8 cellular contexts compared by ENCODE assay signal in the genomic region with DNA sequence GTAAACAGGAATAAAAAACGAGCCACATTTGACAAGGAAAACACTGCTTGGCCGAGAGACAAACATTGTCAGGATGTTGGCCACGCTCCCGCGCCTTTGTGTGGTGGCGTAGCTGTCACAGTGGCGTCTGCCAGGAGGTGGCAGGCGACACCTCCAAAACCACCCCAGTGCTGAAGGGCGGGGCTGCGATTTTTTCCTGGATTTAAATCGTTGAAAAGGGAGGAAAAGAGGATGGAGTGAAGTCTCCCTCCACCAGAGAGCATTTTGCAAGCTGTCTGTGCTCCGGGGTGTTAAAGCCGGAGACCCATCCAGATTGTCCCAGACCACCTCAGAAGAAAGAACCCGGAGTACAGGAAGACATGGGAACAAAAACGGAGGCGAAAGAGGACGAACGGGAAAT. TPM values are rescaled to one million over a fixed set of nuclear protein-coding genes. Genes with fewer than 3 reads are reported as not detected.
DNase-seq lines count a peak whose midpoint lies in the region; ATAC-seq and TF ChIP-seq lines count a peak whose summit lies in the region.

No MANE protein-coding gene starts in this region.

- no peaks in the 10 kb centered on the region for H3K27me3 ChIP-seq in MG63

- no peak overlapping the region for H3K4me3 Mint-ChIP-seq in mesothelial cell of epicardium
- H3K4me3 Mint-ChIP-seq in stimulated activated effector memory CD8-positive, alpha-beta T cell treated with anti-CD3 and anti-CD28 coated beads, Interleukin-12 subunit alpha, Interleukin-12 subunit beta, amount 100 ng/mL, for 72 hours = no peak overlapping the region

- no peaks in the 10 kb centered on the region for H3K9me3 Mint-ChIP-seq in mesothelial cell of epicardium
- H3K9me3 Mint-ChIP-seq in stimulated activated effector memory CD8-positive, alpha-beta T cell treated with anti-CD3 and anti-CD28 coated beads, Interleukin-12 subunit alpha, Interleukin-12 subunit beta, amount 100 ng/mL, for 72 hours = no peaks in the 10 kb centered on the region

- TF ChIP-seq CTCF in epithelial cell of proximal tubule (conservative IDR thresholded peaks at IDR 0.05; ENCODE audit: low read depth, low read length) (peak; percentile 77), mesothelial cell of epicardium (IDR thresholded peaks at IDR 0.05; ENCODE audit: unreplicated experiment) (peak; percentile 47)

- H3K9me3 ChIP-seq in MG63 = no peaks in the 10 kb centered on the region

- H3K36me3 ChIP-seq in MG63 = peaks cover 15% of the 10 kb centered on the region

- H3K27ac Mint-ChIP-seq in mesothelial cell of epicardium = no peak overlapping the region
- no peak overlapping the region for H3K27ac Mint-ChIP-seq in stimulated activated effector memory CD8-positive, alpha-beta T cell treated with anti-CD3 and anti-CD28 coated beads, Interleukin-12 subunit alpha, Interleukin-12 subunit beta, amount 100 ng/mL, for 72 hours

- peaks cover 10% of the 10 kb centered on the region for H3K36me3 Mint-ChIP-seq in mesothelial cell of epicardium
- peaks cover 26% of the 10 kb centered on the region for H3K36me3 Mint-ChIP-seq in stimulated activated effector memory CD8-positive, alpha-beta T cell treated with anti-CD3 and anti-CD28 coated beads, Interleukin-12 subunit alpha, Interleukin-12 subunit beta, amount 100 ng/mL, for 72 hours

- H3K4me1 Mint-ChIP-seq in mesothelial cell of epicardium = peaks cover 14% of the 10 kb centered on the region
- H3K4me1 Mint-ChIP-seq in stimulated activated effector memory CD8-positive, alpha-beta T cell treated with anti-CD3 and anti-CD28 coated beads, Interleukin-12 subunit alpha, Interleukin-12 subunit beta, amount 100 ng/mL, for 72 hours = peaks cover 11% of the 10 kb centered on the region

- DNase-seq in NCI-H2029 (lab: John Stamatoyannopoulos, UW) (peak; percentile 32), NCI-H2029 treated with DMSO at 0.1 percent for 48 hours (lab: John Stamatoyannopoulos, UW) (no peak), NCI-H2227 treated with DMSO at 0.1 percent for 48 hours (lab: John Stamatoyannopoulos, UW) (peak; percentile 44), activated T-cell treated with anti-CD3 and anti-CD28 coated beads for 1 hour (ENCODE audit: low read depth) (peak; percentile 19), epithelial cell of proximal tubule (ENCODE audit: low read depth) (no peak), mesothelial cell of epicardium (ENCODE audit: low spot score in 2 of 2, unreplicated experiment in 2 of 2) (peak in 1 of 2 experiments; percentile 58), MG63 (no peak)
- peak in 1 of 2 donors; percentile 11 for DNase-seq in stimulated activated effector memory CD8-positive, alpha-beta T cell treated with anti-CD3 and anti-CD28 coated beads, Interleukin-12 subunit alpha, Interleukin-12 subunit beta, amount 100 ng/mL, for 72 hours (ENCODE audit: low spot score in 2 of 2)

- H3K4me3 ChIP-seq in epithelial cell of proximal tubule (ENCODE audit: low read depth, low read length) = peak overlapping the region; percentile 25
- no peak overlapping the region for H3K4me3 ChIP-seq in MG63

- peak; percentile 64 for ATAC-seq in stimulated activated effector memory CD8-positive, alpha-beta T cell treated with anti-CD3 and anti-CD28 coated beads, Interleukin-12 subunit alpha, Interleukin-12 subunit beta, amount 100 ng/mL, for 72 hours

- no peaks in the 10 kb centered on the region for H3K27me3 Mint-ChIP-seq in mesothelial cell of epicardium (ENCODE audit: low read depth)

RNA-seq across cellular contexts. Expression of gene MRM3, which starts 12.7 kb away (rescaled TPM):
- total RNA-seq in epithelial cell of proximal tubule = 18.5 and 33.0 TPM in 2 replicates
- 13.5 to 18.9 TPM (median 16.5 TPM) in 3 replicates for total RNA-seq in mesothelial cell of epicardium
- 11.1 and 21.8 TPM in 2 replicates for total RNA-seq in MG63 (2014; rRNA removed; shearing (Covaris generic); ENCODE audit: low replicate concordance)

RNA-seq across cellular contexts. Expression of gene GLOD4, which starts 12.8 kb away (rescaled TPM):
- total RNA-seq in epithelial cell of proximal tubule (46.7 and 62.2 TPM in 2 replicates), mesothelial cell of epicardium (72.1 to 77.2 TPM (median 76.9 TPM) in 3 replicates)
- total RNA-seq in MG63 (2014; rRNA removed; shearing (Covaris generic); ENCODE audit: low replicate concordance) = 25.9 and 27.7 TPM in 2 replicates

RNA-seq across cellular contexts. Expression of gene GEMIN4, which starts 42.8 kb away (rescaled TPM):
- total RNA-seq in epithelial cell of proximal tubule (19.0 and 40.9 TPM in 2 replicates), mesothelial cell of epicardium (28.6 to 35.8 TPM (median 35.4 TPM) in 3 replicates)
- total RNA-seq in MG63 (2014; rRNA removed; shearing (Covaris generic); ENCODE audit: low replicate concordance) = 14.1 and 21.3 TPM in 2 replicates

Comparison
In these comparisons a context has a peak if more than half of its experiments do, and no peak if none do; other contexts are left out.
1. DNase-seq: peak in NCI-H2029 (single experiment), NCI-H2227 treated with DMSO at 0.1 percent for 48 hours (single experiment) and activated T-cell treated with anti-CD3 and anti-CD28 coated beads for 1 hour (single experiment); none in NCI-H2029 treated with DMSO at 0.1 percent for 48 hours (single experiment), epithelial cell of proximal tubule (single experiment) and MG63 (single experiment).